8 cellular contexts compared by ENCODE assay signal in the genomic region with DNA sequence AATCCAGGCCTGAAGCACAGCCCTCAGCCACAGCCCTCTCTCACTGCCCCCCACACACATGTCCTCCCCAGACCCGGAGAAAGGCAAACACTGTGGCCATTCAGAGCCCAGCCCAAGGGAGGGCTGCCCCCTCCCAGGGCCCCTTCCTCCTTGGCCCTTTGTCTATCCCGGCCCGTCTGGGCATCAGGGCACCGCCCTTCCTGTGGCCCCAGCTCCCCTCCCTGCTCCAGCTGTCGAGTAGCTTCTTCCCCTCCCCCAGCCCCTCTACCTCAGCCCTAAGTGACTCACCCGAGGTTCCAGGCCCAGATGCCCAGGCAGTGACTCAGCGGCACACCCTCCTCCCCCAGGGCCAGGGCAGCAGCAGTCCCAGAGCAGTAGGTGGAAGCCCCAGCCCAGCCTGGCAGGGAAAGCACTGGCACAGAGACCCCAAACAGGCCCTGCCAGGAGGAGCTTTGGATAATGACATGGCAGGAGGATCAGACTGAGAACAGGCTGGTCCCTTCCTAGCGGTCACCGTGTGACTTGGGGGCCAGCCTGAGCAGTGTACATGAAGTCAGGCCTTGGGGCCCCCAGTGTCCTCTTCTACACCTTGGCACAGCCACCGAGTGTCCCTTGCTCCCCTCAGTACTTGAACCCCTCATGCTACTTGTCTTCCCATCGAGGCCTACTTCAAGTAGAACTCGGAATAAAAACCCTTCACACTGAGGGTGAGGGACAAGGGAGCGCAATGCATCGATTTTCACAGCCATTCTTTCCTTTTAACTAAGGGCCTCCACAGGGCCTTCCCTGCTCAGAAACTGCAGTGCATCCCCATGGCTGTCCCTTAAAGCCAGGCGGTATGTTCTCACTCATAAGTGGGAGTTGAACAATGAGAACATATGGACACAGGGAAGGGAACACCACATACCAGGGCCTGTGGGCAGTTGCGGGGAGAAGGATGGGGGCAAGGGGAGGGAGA. TPM values are rescaled to one million over a fixed set of nuclear protein-coding genes. Genes with fewer than 3 reads are reported as not detected.
DNase-seq lines count a peak whose midpoint lies in the region; ATAC-seq and TF ChIP-seq lines count a peak whose summit lies in the region.

No MANE protein-coding gene starts in this region.

- no peak for TF ChIP-seq CTCF in foreskin fibroblast (IDR thresholded peaks at IDR 0.05; ENCODE audit: low read depth, low read length)

- no peaks in the 10 kb centered on the region for H3K27me3 ChIP-seq in SJSA1 (replicated peaks)

- H3K4me3 ChIP-seq in SJSA1 (no peak overlapping the region), foreskin fibroblast (ENCODE audit: low read depth in 1 of 2, low read length in 2 of 2) (peak overlapping the region in 1 of 2 donors; percentile 32)

- no peaks in the 10 kb centered on the region for H3K9me3 ChIP-seq in SJSA1 (replicated peaks)

- peaks cover 51% of the 10 kb centered on the region for H3K4me1 ChIP-seq in SJSA1 (replicated peaks)

- ATAC-seq in GM21526 (IDR thresholded peaks at IDR 0.05; ENCODE audit: low FRiP score, unreplicated experiment) = no peak

- H3K36me3 ChIP-seq in SJSA1 = 0 out of 2 replicates have a peak, but pooled peaks cover 4% of the 10 kb centered on the region

- peak overlapping the region; percentile 99 for H3K27ac ChIP-seq in SJSA1
- peak overlapping the region; percentile 47 for H3K27ac ChIP-seq in substantia nigra (ENCODE audit: low read depth, low read length, poor library complexity, severe bottlenecking)

- peak; percentile 84 for DNase-seq in DMS79 (lab: John Stamatoyannopoulos, UW)
- DNase-seq in HUDEP-2 (lab: John Stamatoyannopoulos, UW; ENCODE audit: unreplicated experiment in 76 of 76) = peak in 75 of 76 experiments; percentile 43 to 98 (median 94)
- peak; percentile 99 to 100 for DNase-seq in SJSA1 (ENCODE audit: low read depth in 1 of 2, low spot score in 2 of 2)
- peak; percentile 39 to 73 (median 56) for DNase-seq in activated naive CD4-positive, alpha-beta T cell (lab: John Stamatoyannopoulos, UW)
- DNase-seq in foreskin fibroblast = peak; percentile 99 to 100
- peak in 40 of 56 donors; percentile 7 to 94 (median 36) for DNase-seq in nucleus accumbens (lab: John Stamatoyannopoulos, UW)
- peak in 34 of 49 donors; percentile 11 to 83 (median 46) for DNase-seq in substantia nigra (lab: John Stamatoyannopoulos, UW)

RNA-seq across cellular contexts. Expression of gene S100A2, which starts 1.0 kb away (rescaled TPM):
- total RNA-seq in SJSA1 (2014; rRNA removed; shearing (Covaris generic)) = 5.3 and 15.8 TPM in 2 replicates

RNA-seq across cellular contexts. Expression of gene S100A3, which starts 17.6 kb away (rescaled TPM):
- 0.31 and 2.9 TPM in 2 replicates for total RNA-seq in SJSA1 (2014; rRNA removed; shearing (Covaris generic))

RNA-seq across cellular contexts. Expression of gene S100A4, which starts 21.1 kb away (rescaled TPM):
- 5.0 and 9.5 TPM in 2 replicates for total RNA-seq in SJSA1 (2014; rRNA removed; shearing (Covaris generic))

RNA-seq across cellular contexts. Expression of gene S100A5, which starts 26.0 kb away (rescaled TPM):
- total RNA-seq in SJSA1 (2014; rRNA removed; shearing (Covaris generic)) = not detected in 2 replicates

RNA-seq across cellular contexts. Expression of gene S100A6, which starts 30.9 kb away (rescaled TPM):
- total RNA-seq in SJSA1 (2014; rRNA removed; shearing (Covaris generic)) = 609 and 771 TPM in 2 replicates

Comparison
In these comparisons a context has a peak if more than half of its experiments do, and no peak if none do; other contexts are left out.
1. DNase-seq: peak in every context shown above with its lines; median percentile 100 in SJSA1; 100 in foreskin fibroblast; 94 in HUDEP-2; 84 in DMS79; 56 in activated naive CD4-positive, alpha-beta T cell; 46 in substantia nigra; 36 in nucleus accumbens.